Comparison of ENCODE assay signal across 14 cellular contexts in genomic region chr5:140148508-140148907, GRCh38. TPM values are rescaled to one million over a fixed set of nuclear protein-coding genes. Genes with fewer than 3 reads are reported as not detected.
A peak's percentile ranks its signal among the peaks of the same experiment; 100 is the strongest.
DNase-seq lines count a peak whose midpoint lies in the region; ATAC-seq and TF ChIP-seq lines count a peak whose summit lies in the region.
"Had no signal": no experiment of that assay in that cellular context is flagged by ENCODE, and none has a peak within 500 bp of the region (broad histone marks: within the 10 kb centered on the region; RNA-seq: fewer than 3 reads in every experiment).

No MANE protein-coding gene starts in this region.

- intact Hi-C loops in left ventricle myocardium superior (cut with micrococcal nuclease): no loop called here

- H3K18ac ChIP-seq in H9 (ENCODE audit: insufficient read length, low read depth, low read length) (no peak overlapping the region), mesendoderm (ENCODE audit: low read length) (no peak overlapping the region)

- H3K4me1 ChIP-seq in BE2C (no peaks in the 10 kb centered on the region), H9 (ENCODE audit: insufficient read depth, low read length) (no peaks in the 10 kb centered on the region; the same call in 1 of the 2 replicates), mesendoderm (ENCODE audit: control insufficient read depth, low read depth, low read length) (peaks cover 3% of the 10 kb centered on the region)

- H4K20me1 ChIP-seq in H9 (ENCODE audit: control insufficient read depth, insufficient read depth, insufficient read length): no peaks in the 10 kb centered on the region

- H4K8ac ChIP-seq in H9 (replicated peaks; ENCODE audit: insufficient read length, low read depth, low read length) (no peak overlapping the region), mesendoderm (ENCODE audit: low read depth, low read length) (no peak overlapping the region)

- H3K23me2 ChIP-seq in H9 (ENCODE audit: insufficient read length, low read depth, low read length, poor library complexity, severe bottlenecking): peaks cover 8% of the 10 kb centered on the region

- H2AFZ ChIP-seq in H9 (ENCODE audit: low read length): no peak overlapping the region

- TF ChIP-seq CTCF in BE2C (IDR thresholded peaks at IDR 0.05; ENCODE audit: low read depth, low read length) (peak; percentile 23; the same call in 1 of the 2 replicates), H9 (conservative IDR thresholded peaks at IDR 0.05) (peak; percentile 37; the same call in 2 of the 3 replicates), GM20000 (IDR thresholded peaks at IDR 0.05; ENCODE audit: extremely low read depth, missing control alignments) (no peak)

- no peak overlapping the region for H2BK15ac ChIP-seq in H9 (ENCODE audit: low read depth, low read length)
- H2BK15ac ChIP-seq in mesendoderm (replicated peaks; ENCODE audit: low read depth): no peak overlapping the region

- H3T11ph ChIP-seq in H9 (ENCODE audit: low read length): no peak overlapping the region

- H3K27ac ChIP-seq in H9 (ENCODE audit: insufficient read length, low read depth, low read length) (no peak overlapping the region), mesendoderm (ENCODE audit: low read depth, low read length) (no peak overlapping the region)
- H3K27ac ChIP-seq: body of pancreas had no signal

- H3K9me3 ChIP-seq in BE2C (no peaks in the 10 kb centered on the region), H9 (ENCODE audit: control insufficient read depth, low read depth, low read length) (no peaks in the 10 kb centered on the region)
- H3K9me3 ChIP-seq: body of pancreas had no signal

- no peaks in the 10 kb centered on the region; a peak in 1 of 5 replicates for H3K9me3 Mint-ChIP-seq in H9
- H3K9me3 Mint-ChIP-seq: nephron; T-helper 2 cell treated with Interferon-gamma antibody and Interleukin-4, amounts not matched to agents 5 μg/mL and 100 μg/mL, for 36 hours had no signal

- H3K27ac Mint-ChIP-seq in H9: no peak overlapping the region
- H3K27ac Mint-ChIP-seq: nephron; T-helper 2 cell treated with Interferon-gamma antibody and Interleukin-4, amounts not matched to agents 5 μg/mL and 100 μg/mL, for 36 hours had no signal

- H3K4me1 Mint-ChIP-seq in H9: peaks cover 29 to 38% of the 10 kb centered on the region in 2 experiments
- H3K4me1 Mint-ChIP-seq: nephron had no signal

- H3K27me3 ChIP-seq in BE2C: no peaks in the 10 kb centered on the region
- peaks cover 27% of the 10 kb centered on the region for H3K27me3 ChIP-seq in H9 (ENCODE audit: insufficient read depth, low read length)
- H3K27me3 ChIP-seq in mesendoderm (ENCODE audit: insufficient read depth, low read length, poor library complexity): peaks cover 31% of the 10 kb centered on the region
- H3K27me3 ChIP-seq: body of pancreas had no signal

- H3K56ac ChIP-seq in H9 (ENCODE audit: insufficient read length, low read depth, low read length) (no peak overlapping the region), mesendoderm (ENCODE audit: low read length) (no peak overlapping the region)

- no peak overlapping the region for H4K91ac ChIP-seq in H9 (ENCODE audit: insufficient read length, low read depth, low read length)

- no CpG with 5 or more reads among the region's 6 CpGs for WGBS in H9 (ENCODE audit: extremely low coverage, insufficient read length, low lambda C conversion rate)
- no CpG with 5 or more reads among the region's 6 CpGs for WGBS in mesendoderm (ENCODE audit: extremely low coverage, insufficient coverage, low lambda C conversion rate)

- H3K79me1 ChIP-seq in H9 (ENCODE audit: insufficient read depth, low read depth, low read length, poor library complexity, severe bottlenecking): no peaks in the 10 kb centered on the region
- H3K79me1 ChIP-seq in mesendoderm (ENCODE audit: low read length): no peaks in the 10 kb centered on the region

- H3K9ac ChIP-seq in H9 (ENCODE audit: extremely low read depth, insufficient read length, low read length): no peak overlapping the region
- no peak overlapping the region for H3K9ac ChIP-seq in mesendoderm (ENCODE audit: low read length)

- no peak for ATAC-seq in left ventricle myocardium superior
- ATAC-seq: body of pancreas had no signal

- no peak overlapping the region for H3K14ac ChIP-seq in H9 (ENCODE audit: insufficient read depth, low read length)

- H3K27me3 Mint-ChIP-seq in H9 (ENCODE audit: low read depth): peaks cover 53% of the 10 kb centered on the region

- no peaks in the 10 kb centered on the region for H3K36me3 Mint-ChIP-seq in H9 (ENCODE audit: insufficient read depth in 1 of 3, low read depth in 3 of 3)

- H3K4me3 Mint-ChIP-seq in H9: peak overlapping the region in 1 of 2 experiments; percentile 51; a peak in 1 of 5 replicates
- H3K4me3 Mint-ChIP-seq: nephron; T-helper 2 cell treated with Interferon-gamma antibody and Interleukin-4, amounts not matched to agents 5 μg/mL and 100 μg/mL, for 36 hours had no signal

- H3K4me3 ChIP-seq in BE2C (ENCODE audit: low read depth, low read length) (no peak overlapping the region), mesendoderm (ENCODE audit: low read length) (no peak overlapping the region)
- H3K4me3 ChIP-seq: body of pancreas had no signal

- no peak overlapping the region for H2AK5ac ChIP-seq in H9 (ENCODE audit: insufficient read length, low read length)
- H2AK5ac ChIP-seq in mesendoderm (ENCODE audit: low read length): no peak overlapping the region

- DNase-seq in BE2C: peak; percentile 59
- peak; percentile 86 for DNase-seq in H9
- DNase-seq in cerebellar cortex (ENCODE audit: low spot score): peak; percentile 46
- DNase-seq in mesendoderm: peak; percentile 86
- no peak for DNase-seq in GM20000 (ENCODE audit: low spot score)
- DNase-seq in activated CD4-positive, alpha-beta T cell treated with anti-CD3 and anti-CD28 coated beads for 1 hour: no peak
- DNase-seq in left ventricle myocardium superior: no peak
- no peak for DNase-seq in NCI-H2196 (lab: John Stamatoyannopoulos, UW; ENCODE audit: unreplicated experiment)
- DNase-seq: activated CD4-positive, alpha-beta T cell treated with anti-CD3 and anti-CD28 coated beads, Interleukin-2, amount 50 U/mL, for 48 hours; body of pancreas; NCI-H2171 treated with DMSO at 0.1 percent for 48 hours; small intestine had no signal

- no peak overlapping the region for H3K4me2 ChIP-seq in H9 (ENCODE audit: insufficient read depth, insufficient read length, low read length)
- no peak overlapping the region for H3K4me2 ChIP-seq in mesendoderm (ENCODE audit: low read length)

- H3K36me3 ChIP-seq in BE2C (no peaks in the 10 kb centered on the region), mesendoderm (ENCODE audit: control insufficient read depth, insufficient read depth, low read length) (no peaks in the 10 kb centered on the region)

- H3K4ac ChIP-seq in H9 (ENCODE audit: low read depth, low read length) (no peak overlapping the region), mesendoderm (ENCODE audit: low read depth, low read length) (no peak overlapping the region)

- H2BK12ac ChIP-seq in H9 (ENCODE audit: insufficient read length, low read depth, low read length): no peak overlapping the region

- H3K79me2 ChIP-seq in H9 (ENCODE audit: insufficient read depth, low read length): no peaks in the 10 kb centered on the region
- H3K79me2 ChIP-seq in mesendoderm (ENCODE audit: control insufficient read depth, insufficient read depth, low read length): no peaks in the 10 kb centered on the region

- H2BK120ac ChIP-seq in H9 (ENCODE audit: low read depth, low read length, poor library complexity, severe bottlenecking) (no peak overlapping the region), mesendoderm (ENCODE audit: low read depth, low read length) (no peak overlapping the region)

- H2BK5ac ChIP-seq in H9 (ENCODE audit: insufficient read length, low read length): no peak overlapping the region
- H2BK5ac ChIP-seq in mesendoderm (ENCODE audit: low read length): no peak overlapping the region

- no peak overlapping the region for H4K5ac ChIP-seq in H9 (ENCODE audit: insufficient read length, low read depth, low read length)
- H4K5ac ChIP-seq in mesendoderm (ENCODE audit: low read length): no peak overlapping the region

- H3K23ac ChIP-seq in H9 (ENCODE audit: insufficient read length, low read depth, low read length): no peak overlapping the region
- H3K23ac ChIP-seq in mesendoderm (ENCODE audit: low read length): no peak overlapping the region

- no peak overlapping the region for H2BK20ac ChIP-seq in H9 (ENCODE audit: low read depth, low read length, poor library complexity, severe bottlenecking)

RNA-seq across cellular contexts. Expression of gene IGIP, which starts 22.8 kb away (rescaled TPM):
- 4.0 TPM for polyA plus RNA-seq in BE2C (2012; ENCODE audit: insufficient read depth, insufficient read length, low read depth)
- 0.52 and 0.53 TPM in 2 replicates for total RNA-seq in H9 (2021)
- 0.04 TPM for polyA plus RNA-seq in mesendoderm (2013, experiment 1 of 2)
- polyA plus RNA-seq in mesendoderm (2013, experiment 2 of 2): 0.04 TPM
- 11.8 TPM for total RNA-seq in left ventricle myocardium superior

RNA-seq across cellular contexts. Expression of gene CYSTM1, which starts 26.5 kb away (rescaled TPM):
- polyA plus RNA-seq in BE2C (2012; ENCODE audit: insufficient read depth, insufficient read length, low read depth): 72.8 TPM
- total RNA-seq in H9 (2021) (19.0 and 20.6 TPM in 2 replicates), left ventricle myocardium superior (58.2 TPM)
- polyA plus RNA-seq in mesendoderm (2013, experiment 1 of 2): 21.9 TPM
- 20.3 TPM for polyA plus RNA-seq in mesendoderm (2013, experiment 2 of 2)

RNA-seq across cellular contexts. Expression of gene PURA, which starts 34.6 kb away (rescaled TPM):
- 36.3 TPM for polyA plus RNA-seq in BE2C (2012; ENCODE audit: insufficient read depth, insufficient read length, low read depth)
- total RNA-seq in H9 (2021) (3.3 and 3.6 TPM in 2 replicates), left ventricle myocardium superior (24.6 TPM)
- 0.86 TPM for polyA plus RNA-seq in mesendoderm (2013, experiment 1 of 2)
- 0.77 TPM for polyA plus RNA-seq in mesendoderm (2013, experiment 2 of 2)

Comparison
In these comparisons a context has a peak if more than half of its experiments do, and no peak if none do; other contexts are left out.
1. DNase-seq: peak in BE2C (single experiment), H9 (single experiment), cerebellar cortex (single experiment) and mesendoderm (single experiment); none in GM20000 (single experiment), activated CD4-positive, alpha-beta T cell treated with anti-CD3 and anti-CD28 coated beads for 1 hour (single experiment), left ventricle myocardium superior (single experiment) and NCI-H2196 (single experiment).